ENCODE assay signal across 8 cellular contexts in the genomic region with DNA sequence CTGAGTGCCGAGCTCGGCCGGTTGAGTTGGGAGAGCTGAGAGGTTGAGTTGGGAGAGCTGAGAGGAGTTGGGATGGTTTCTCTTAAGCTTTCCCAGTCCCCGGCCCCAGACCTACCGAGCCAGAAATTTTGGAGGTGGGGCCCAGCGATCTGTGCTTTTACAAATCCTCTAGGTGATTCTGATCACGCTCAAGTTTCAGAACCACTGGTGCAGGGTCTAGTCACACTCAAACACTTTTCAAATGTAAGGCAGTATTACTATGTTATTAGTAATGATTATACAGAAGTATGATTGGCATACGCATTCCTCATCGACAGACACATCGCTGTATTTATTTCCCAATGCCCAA. TPM values are rescaled to one million over a fixed set of nuclear protein-coding genes. Genes with fewer than 3 reads are reported as not detected.
DNase-seq lines count a peak whose midpoint lies in the region; ATAC-seq and TF ChIP-seq lines count a peak whose summit lies in the region.

No MANE protein-coding gene starts in this region.

- peak overlapping the region; percentile 73; the same call in 1 of the 2 replicates for H2AFZ ChIP-seq in MM.1S (ENCODE audit: low read length)

- H3K79me2 ChIP-seq in MM.1S (ENCODE audit: low read length): peaks cover 51% of the 10 kb centered on the region

- H3K36me3 Mint-ChIP-seq in nephron (ENCODE audit: low read depth): peaks cover 3% of the 10 kb centered on the region

- CTCF ChIA-PET in BJ (lab: Yijun Ruan, JAX): interaction anchor here (0.9 to 1.4 kb wide), 3 partner anchors 34 to 539 kb away, joined by 3 read pairs; no protein-coding TSS in a partner anchor

- H3K9ac ChIP-seq in MM.1S (ENCODE audit: low read length) (peak overlapping the region; percentile 88; the same call in 1 of the 2 replicates), duodenal mucosa (ENCODE audit: low read depth in 1 of 2, low read length in 2 of 2) (peak overlapping the region in 1 of 2 donors; percentile 94)

- TF ChIP-seq CTCF in BJ (IDR thresholded peaks at IDR 0.05; ENCODE audit: insufficient read depth, low read depth, low read length) (no peak), MM.1S (IDR thresholded peaks at IDR 0.05; ENCODE audit: low read length) (no peak), nephron (IDR thresholded peaks at IDR 0.05; ENCODE audit: unreplicated experiment in 3 of 3) (no peak), GM20000 (IDR thresholded peaks at IDR 0.05; ENCODE audit: extremely low read depth, missing control alignments) (no peak)

- peak overlapping the region; percentile 92 to 99 (median 98) for H3K4me3 Mint-ChIP-seq in nephron

- ATAC-seq in GM19023 (IDR thresholded peaks at IDR 0.05; ENCODE audit: unreplicated experiment): no peak

- H3K9me3 Mint-ChIP-seq in nephron: no peaks in the 10 kb centered on the region

- H3K4me1 ChIP-seq in MM.1S (ENCODE audit: low read length) (peaks cover 53% of the 10 kb centered on the region), duodenal mucosa (ENCODE audit: control insufficient read depth in 1 of 2, insufficient read depth in 2 of 2, low read length in 2 of 2) (peaks cover 43 to 48% of the 10 kb centered on the region in 2 donors)

- H3F3A ChIP-seq in MM.1S (ENCODE audit: insufficient read depth, low read length): peaks cover 41% of the 10 kb centered on the region

- peak overlapping the region; percentile 92 for H3K4me2 ChIP-seq in MM.1S (ENCODE audit: low read depth, low read length)

- H3K9me3 ChIP-seq in MM.1S (replicated peaks; ENCODE audit: insufficient read depth, low read length) (no peaks in the 10 kb centered on the region), duodenal mucosa (ENCODE audit: control insufficient read depth in 1 of 2, low read length in 2 of 2) (no peaks in the 10 kb centered on the region)

- DNase-seq in BJ (ENCODE audit: low read depth) (no peak), MM.1S (no peak), NCI-H526 treated with DMSO at 0.1 percent for 48 hours (lab: John Stamatoyannopoulos, UW) (no peak), GM20000 (ENCODE audit: low spot score) (no peak), activated gamma-delta T cell (lab: John Stamatoyannopoulos, UW) (no peak)

- H3K27ac Mint-ChIP-seq in nephron: peak overlapping the region; percentile 72 to 91 (median 81)

- peaks cover 46% of the 10 kb centered on the region for H3K4me1 Mint-ChIP-seq in nephron

- POLR2A ChIA-PET in BJ (lab: Charles Lee): interaction anchor here (0.6 kb wide), 1 partner anchor 585 kb away, joined by 17 read pairs; no protein-coding TSS in a partner anchor

- H3K27me3 ChIP-seq in BJ (ENCODE audit: control insufficient read depth, insufficient read depth, low read length) (no peaks in the 10 kb centered on the region), MM.1S (replicated peaks; ENCODE audit: insufficient read depth, low read length) (no peaks in the 10 kb centered on the region), duodenal mucosa (ENCODE audit: control insufficient read depth in 1 of 2, insufficient read depth in 2 of 2, low read length in 2 of 2) (no peaks in the 10 kb centered on the region)

- H3K9me2 ChIP-seq in MM.1S (replicated peaks; ENCODE audit: insufficient read depth, low read length): no peaks in the 10 kb centered on the region

- H3K4me3 ChIP-seq in BJ (ENCODE audit: low read depth, low read length) (peak overlapping the region; percentile 86), MM.1S (ENCODE audit: low read length) (peak overlapping the region; percentile 93), duodenal mucosa (ENCODE audit: low read depth in 1 of 2, low read length in 2 of 2) (peak overlapping the region; percentile 85 to 94)

- H3K36me3 ChIP-seq in BJ (ENCODE audit: control insufficient read depth, insufficient read depth, low read length): no peaks in the 10 kb centered on the region
- H3K36me3 ChIP-seq in MM.1S (replicated peaks; ENCODE audit: insufficient read depth, low read length): 0 out of 2 replicates have a peak, but pooled peaks cover 4% of the 10 kb centered on the region
- peaks cover 0 to 3% of the 10 kb centered on the region in 2 donors for H3K36me3 ChIP-seq in duodenal mucosa (ENCODE audit: control insufficient read depth in 1 of 2, insufficient read depth in 2 of 2, low read length in 2 of 2)

- H4K20me1 ChIP-seq in MM.1S (ENCODE audit: insufficient read depth, low read length): peaks cover 10% of the 10 kb centered on the region

- no peaks in the 10 kb centered on the region for H3K27me3 Mint-ChIP-seq in nephron (ENCODE audit: low read depth)

- no peak overlapping the region for H3K27ac ChIP-seq in MM.1S (ENCODE audit: low read length)
- H3K27ac ChIP-seq in duodenal mucosa (ENCODE audit: low read depth, low read length): no peak overlapping the region

RNA-seq across cellular contexts. Expression of a gene that starts 0.3 kb away (rescaled TPM):
- polyA plus RNA-seq in BJ (2011; rRNA removed): 93.2 and 164 TPM in 2 replicates
- 115 and 174 TPM in 2 replicates for polyA minus RNA-seq in BJ (2011; rRNA and poly(A)+ RNA removed)
